ENCODE assay signal across 10 cellular contexts in genomic region chr9:87147803-87148202, GRCh38.
DNase-seq lines count a peak whose midpoint lies in the region; ATAC-seq and TF ChIP-seq lines count a peak whose summit lies in the region.
"Had no signal": no experiment of that assay in that cellular context is flagged by ENCODE, and none has a peak within 500 bp of the region (broad histone marks: within the 10 kb centered on the region; RNA-seq: fewer than 3 reads in every experiment).

No MANE protein-coding gene starts in this region.

- H3K36me3 Mint-ChIP-seq in HFFc6 (ENCODE audit: low read depth) = peaks cover 14% of the 10 kb centered on the region
- H3K36me3 Mint-ChIP-seq: CD4-positive, CD25-positive, alpha-beta regulatory T cell had no signal

- H3K4me1 ChIP-seq in lung (ENCODE audit: control insufficient read depth in 2 of 2, insufficient read depth in 2 of 2, low read length in 2 of 2) (peaks cover 0 to 6% of the 10 kb centered on the region in 2 donors), skeletal muscle tissue (ENCODE audit: control insufficient read depth in 3 of 3, insufficient read depth in 3 of 3, low read length in 3 of 3) (peaks cover 14% of the 10 kb centered on the region in 3 donors), mucosa of descending colon (ENCODE audit: low read depth) (no peaks in the 10 kb centered on the region)

- peak overlapping the region; percentile 90 for H3K27ac ChIP-seq in caudate nucleus (ENCODE audit: low read depth, low read length)
- H3K27ac ChIP-seq in lung (ENCODE audit: low read depth in 1 of 2, low read length in 1 of 2) = peak overlapping the region; percentile 73 to 80
- H3K27ac ChIP-seq in skeletal muscle tissue (ENCODE audit: low read depth, low read length) = peak overlapping the region; percentile 88

- H3K27me3 ChIP-seq in lung (ENCODE audit: control insufficient read depth, insufficient read depth) (no peaks in the 10 kb centered on the region), skeletal muscle tissue (ENCODE audit: control insufficient read depth in 3 of 3, insufficient read depth in 3 of 3, low read length in 3 of 3) (no peaks in the 10 kb centered on the region)

- TF ChIP-seq CTCF in HFFc6 (IDR thresholded peaks at IDR 0.05) (no peak), lung (IDR thresholded peaks at IDR 0.05; ENCODE audit: control extremely low read depth, extremely low read depth) (no peak), mucosa of descending colon (IDR thresholded peaks at IDR 0.05) (no peak)

- in situ Hi-C loops in ACHN (cut with HindIII; ENCODE audit: low pct_ligation_motif_present, low pct_unique_long_range_greater_than_20kb, low sequenced_read_pairs) = no loop called here

- intact Hi-C loops in mucosa of descending colon (cut with DNase I, micrococcal nuclease) = no loop called here

- H3K27me3 Mint-ChIP-seq in HFFc6 (ENCODE audit: insufficient read depth) = no peaks in the 10 kb centered on the region; the same call in 1 of the 2 replicates

- H3K4me1 Mint-ChIP-seq in HFFc6 (ENCODE audit: low read depth) = peaks cover 28% of the 10 kb centered on the region
- H3K4me1 Mint-ChIP-seq: CD4-positive, CD25-positive, alpha-beta regulatory T cell had no signal

- H3K9me3 Mint-ChIP-seq in HFFc6 = peaks cover 4% of the 10 kb centered on the region; the same call in 1 of the 2 replicates

- H3K36me3 ChIP-seq in lung (ENCODE audit: control insufficient read depth in 2 of 2, insufficient read depth in 2 of 2, low read length in 2 of 2) (no peaks in the 10 kb centered on the region), skeletal muscle tissue (ENCODE audit: control insufficient read depth in 3 of 3, insufficient read depth in 3 of 3, low read length in 3 of 3) (no peaks in the 10 kb centered on the region), mucosa of descending colon (ENCODE audit: low read depth) (no peaks in the 10 kb centered on the region)

- H3K9me3 ChIP-seq in lung (ENCODE audit: control insufficient read depth in 2 of 2, insufficient read depth in 1 of 2, low read length in 1 of 2) (no peaks in the 10 kb centered on the region), skeletal muscle tissue (ENCODE audit: control insufficient read depth in 3 of 3, low read length in 3 of 3) (peaks cover 0 to 2% (median 0%) of the 10 kb centered on the region in 3 donors), mucosa of descending colon (no peaks in the 10 kb centered on the region)

- H3K4me3 Mint-ChIP-seq in HFFc6 = peak overlapping the region; percentile 92
- H3K4me3 Mint-ChIP-seq: CD4-positive, CD25-positive, alpha-beta regulatory T cell had no signal

- H3K4me3 ChIP-seq in lung = no peak overlapping the region
- peak overlapping the region; percentile 54 to 72 (median 60) for H3K4me3 ChIP-seq in skeletal muscle tissue (ENCODE audit: low read length in 3 of 3)
- H3K4me3 ChIP-seq in mucosa of descending colon = no peak overlapping the region

- H3K9ac ChIP-seq in skeletal muscle tissue (ENCODE audit: low read depth in 1 of 3, low read length in 3 of 3) = peak overlapping the region; percentile 69 to 84 (median 74)

- DNase-seq in HFFc6 (no peak), caudate nucleus (lab: John Stamatoyannopoulos, UW) (peak in 11 of 61 donors; percentile 11 to 60 (median 26)), lung (ENCODE audit: low spot score) (no peak), mucosa of descending colon (no peak), ACHN (no peak)
- DNase-seq: CD4-positive, CD25-positive, alpha-beta regulatory T cell; NCI-H510A had no signal

- H3K27ac Mint-ChIP-seq in HFFc6 = peak overlapping the region; percentile 100
- H3K27ac Mint-ChIP-seq: CD4-positive, CD25-positive, alpha-beta regulatory T cell had no signal

- ATAC-seq in lung (ENCODE audit: insufficient read depth, low FRiP score) = no peak
- ATAC-seq in GM18861 (IDR thresholded peaks at IDR 0.05; ENCODE audit: unreplicated experiment) = no peak
- ATAC-seq in HG02884 (IDR thresholded peaks at IDR 0.05; ENCODE audit: unreplicated experiment) = no peak
- no peak for ATAC-seq in mucosa of descending colon

- WGBS in lung, 2 donors = 86 to 94% methylated on average over 8 of the region's 8 CpGs

Comparison
In these comparisons a context has a peak if more than half of its experiments do, and no peak if none do; other contexts are left out.
1. H3K4me3 ChIP-seq: peak in skeletal muscle tissue (3 of 3); none in lung (single experiment) and mucosa of descending colon (single experiment).
2. Peak in every context shown above with its lines, with median percentiles within 50 percentile points of each other: H3K27ac ChIP-seq.